In the genomic region with DNA sequence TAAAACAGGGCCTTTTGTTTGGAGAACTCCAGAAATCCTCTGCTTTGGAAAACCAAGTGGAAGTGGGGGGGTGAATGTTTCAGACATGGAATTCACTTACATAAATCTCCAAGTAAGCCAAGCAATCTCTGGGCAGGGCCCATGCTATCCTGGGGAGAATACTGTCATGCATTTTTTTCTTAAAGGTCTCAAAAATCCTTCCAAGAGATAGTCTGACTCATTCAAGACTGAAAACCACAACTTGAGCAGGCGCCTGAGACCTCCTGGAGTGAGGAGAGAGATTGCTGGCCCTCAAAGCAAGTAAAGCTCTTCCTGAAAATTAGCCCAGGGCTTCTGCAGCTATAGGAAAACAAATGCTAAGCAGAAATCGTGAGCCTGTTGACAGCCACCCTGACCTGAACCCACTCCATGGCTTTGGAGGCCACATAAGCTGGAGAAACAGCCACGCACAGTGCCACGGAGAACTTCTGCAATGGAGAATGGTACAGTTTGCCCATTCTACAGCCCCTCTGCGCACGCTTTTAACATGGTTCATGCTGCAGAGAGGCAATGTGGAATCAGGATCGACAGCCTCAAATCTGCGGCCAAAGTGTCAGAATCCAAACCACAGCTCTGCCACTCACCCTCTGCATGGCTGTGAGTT, we compare ENCODE assay signal across 15 cellular contexts.
A peak's percentile ranks its signal among the peaks of the same experiment; 100 is the strongest.
DNase-seq lines count a peak whose midpoint lies in the region; ATAC-seq and TF ChIP-seq lines count a peak whose summit lies in the region.
"Had no signal": no experiment of that assay in that cellular context is flagged by ENCODE, and none has a peak within 500 bp of the region (broad histone marks: within the 10 kb centered on the region; RNA-seq: fewer than 3 reads in every experiment).

No MANE protein-coding gene starts in this region.

- no peak overlapping the region for H2BK15ac ChIP-seq in mesenchymal stem cell (ENCODE audit: low read depth, poor library complexity, severe bottlenecking)

- H2AK5ac ChIP-seq in mesenchymal stem cell (ENCODE audit: low read length, severe bottlenecking): peak overlapping the region; percentile 17

- no peak overlapping the region for H4K8ac ChIP-seq in mesenchymal stem cell (ENCODE audit: low read length)

- H3K9me3 ChIP-seq in MG63 (no peaks in the 10 kb centered on the region), mesenchymal stem cell (ENCODE audit: control insufficient read depth, low read length) (peaks cover 6% of the 10 kb centered on the region), upper lobe of right lung (no peaks in the 10 kb centered on the region), testis (no peaks in the 10 kb centered on the region)
- H3K9me3 ChIP-seq: stomach had no signal

- ATAC-seq in GM21825 (IDR thresholded peaks at IDR 0.05; ENCODE audit: unreplicated experiment) (no peak), upper lobe of right lung (no peak)
- ATAC-seq: effector memory CD8-positive, alpha-beta T cell had no signal

- TF ChIP-seq CTCF in choroid plexus epithelial cell (conservative IDR thresholded peaks at IDR 0.05; ENCODE audit: low read depth, low read length): no peak
- no peak for TF ChIP-seq CTCF in upper lobe of right lung (IDR thresholded peaks at IDR 0.05)
- TF ChIP-seq CTCF in testis (IDR thresholded peaks at IDR 0.05): no peak

- H3K79me1 ChIP-seq in mesenchymal stem cell (replicated peaks; ENCODE audit: low read length, poor library complexity, severe bottlenecking): no peaks in the 10 kb centered on the region

- peak overlapping the region in 1 of 2 experiments; percentile 61 for H2BK12ac ChIP-seq in mesenchymal stem cell (ENCODE audit: low read length in 2 of 2)

- H3K27me3 ChIP-seq in MG63 (no peaks in the 10 kb centered on the region), mesenchymal stem cell (ENCODE audit: control insufficient read depth in 1 of 2, insufficient read depth in 1 of 2, low read length in 2 of 2) (no peaks in the 10 kb centered on the region), upper lobe of right lung (no peaks in the 10 kb centered on the region), testis (no peaks in the 10 kb centered on the region)
- H3K27me3 ChIP-seq: stomach had no signal

- H2BK120ac ChIP-seq in mesenchymal stem cell (ENCODE audit: low read depth, low read length): no peak overlapping the region

- H3K4me1 ChIP-seq in mesenchymal stem cell (ENCODE audit: control insufficient read depth, insufficient read depth, low read depth, low read length) (peaks cover 21% of the 10 kb centered on the region), upper lobe of right lung (no peaks in the 10 kb centered on the region), testis (no peaks in the 10 kb centered on the region)

- peak overlapping the region in 1 of 2 experiments; percentile 16 for H3K18ac ChIP-seq in mesenchymal stem cell (ENCODE audit: low read depth in 1 of 2, low read length in 2 of 2)

- DNase-seq in ACHN (peak; percentile 42), MG63 (peak; percentile 82), choroid plexus epithelial cell (ENCODE audit: low read depth) (peak; percentile 91), mesenchymal stem cell (peak; percentile 88), SW480 (ENCODE audit: low spot score) (no peak), upper lobe of right lung (no peak), testis (no peak)
- DNase-seq: effector memory CD8-positive, alpha-beta T cell; EL; NCI-H1694 treated with DMSO at 0.1 percent for 48 hours; nephron progenitor cell; stimulated activated CD4-positive, alpha-beta T cell treated with anti-CD3 and anti-CD28 coated beads, Interleukin-2, amount 100 ng/mL, for 48 hours; stomach; T-helper 2 cell had no signal

- intact Hi-C loops in upper lobe of right lung (cut with DNase I): no loop called here
- intact Hi-C loops in testis (cut with DNase I; ENCODE audit: low total_unique reads): no loop called here

- no peak overlapping the region for H2AFZ ChIP-seq in mesenchymal stem cell (ENCODE audit: low read depth, low read length)

- H3K4me2 ChIP-seq in mesenchymal stem cell (ENCODE audit: low read length, poor library complexity, severe bottlenecking): peak overlapping the region; percentile 2

- peak overlapping the region; percentile 75 for H3K9ac ChIP-seq in mesenchymal stem cell (ENCODE audit: low read length)

- no peak overlapping the region for H4K91ac ChIP-seq in mesenchymal stem cell (ENCODE audit: low read length)

- H3K4me3 ChIP-seq in MG63 (no peak overlapping the region), choroid plexus epithelial cell (ENCODE audit: low read depth, low read length) (no peak overlapping the region), mesenchymal stem cell (ENCODE audit: insufficient read depth in 1 of 2, low read depth in 1 of 2, low read length in 2 of 2) (peak overlapping the region in 1 of 2 experiments; percentile 62), upper lobe of right lung (no peak overlapping the region), testis (no peak overlapping the region)

- H3K27ac ChIP-seq in mesenchymal stem cell (ENCODE audit: low read length, poor library complexity, severe bottlenecking) (peak overlapping the region; percentile 71), upper lobe of right lung (no peak overlapping the region), testis (no peak overlapping the region)

- TF ChIP-seq POLR2A in testis (IDR thresholded peaks at IDR 0.05): no peak

- no peak overlapping the region for H3K4ac ChIP-seq in mesenchymal stem cell (ENCODE audit: low read depth in 1 of 2, low read length in 2 of 2)

- no peak overlapping the region for H2BK5ac ChIP-seq in mesenchymal stem cell (ENCODE audit: low read depth, low read length, poor library complexity, severe bottlenecking)

- WGBS in mesenchymal stem cell: 60% methylated on average over 8 of the region's 8 CpGs
- 81 to 83% methylated on average over 8 of the region's 8 CpGs for WGBS in testis, 2 donors

- no peaks in the 10 kb centered on the region for H3K36me3 ChIP-seq in MG63
- H3K36me3 ChIP-seq in mesenchymal stem cell (ENCODE audit: control insufficient read depth in 1 of 2, insufficient read depth in 2 of 2, low read depth in 1 of 2, low read length in 2 of 2): no peaks in the 10 kb centered on the region
- H3K36me3 ChIP-seq in upper lobe of right lung: no peaks in the 10 kb centered on the region
- no peaks in the 10 kb centered on the region for H3K36me3 ChIP-seq in testis (ENCODE audit: low read depth, missing control alignments)
- H3K36me3 ChIP-seq: stomach had no signal

- peak overlapping the region in 1 of 2 experiments; percentile 3 for H3K14ac ChIP-seq in mesenchymal stem cell (ENCODE audit: low read length in 2 of 2)

- no peak overlapping the region for H3K23ac ChIP-seq in mesenchymal stem cell (ENCODE audit: low read length in 2 of 2)

- in situ Hi-C loops in ACHN (cut with HindIII; ENCODE audit: low pct_ligation_motif_present, low pct_unique_long_range_greater_than_20kb, low sequenced_read_pairs): no loop called here

Comparison
In these comparisons a context has a peak if more than half of its experiments do, and no peak if none do; other contexts are left out.
1. DNase-seq: peak in ACHN (single experiment), MG63 (single experiment), choroid plexus epithelial cell (single experiment) and mesenchymal stem cell (single experiment); none in SW480 (single experiment), upper lobe of right lung (single experiment) and testis (single experiment).